In the genomic region with DNA sequence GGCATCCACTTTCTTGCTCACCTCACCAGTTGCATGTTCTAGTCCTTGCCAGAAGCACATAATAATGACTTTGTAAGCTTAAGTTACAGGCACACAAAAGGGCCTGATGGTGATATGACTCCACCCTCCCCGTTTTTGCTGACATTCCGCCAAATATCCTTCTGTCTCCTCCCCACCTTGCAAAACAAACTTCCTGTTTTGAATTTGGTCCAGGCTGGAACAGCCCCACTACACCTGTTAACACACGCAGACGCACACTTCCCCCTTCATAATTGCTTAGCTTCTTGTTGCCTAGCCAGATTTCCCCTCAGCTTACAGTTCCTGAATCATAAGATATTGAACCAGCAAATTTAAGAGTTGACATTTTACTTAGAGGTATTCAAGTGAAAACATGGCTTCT, we compare ENCODE assay signal across 8 cellular contexts. TPM values are rescaled to one million over a fixed set of nuclear protein-coding genes. Genes with fewer than 3 reads are reported as not detected.
A peak's percentile ranks its signal among the peaks of the same experiment; 100 is the strongest.
DNase-seq lines count a peak whose midpoint lies in the region; ATAC-seq, FAIRE-seq and TF ChIP-seq lines count a peak whose summit lies in the region.

A gene with protein sequence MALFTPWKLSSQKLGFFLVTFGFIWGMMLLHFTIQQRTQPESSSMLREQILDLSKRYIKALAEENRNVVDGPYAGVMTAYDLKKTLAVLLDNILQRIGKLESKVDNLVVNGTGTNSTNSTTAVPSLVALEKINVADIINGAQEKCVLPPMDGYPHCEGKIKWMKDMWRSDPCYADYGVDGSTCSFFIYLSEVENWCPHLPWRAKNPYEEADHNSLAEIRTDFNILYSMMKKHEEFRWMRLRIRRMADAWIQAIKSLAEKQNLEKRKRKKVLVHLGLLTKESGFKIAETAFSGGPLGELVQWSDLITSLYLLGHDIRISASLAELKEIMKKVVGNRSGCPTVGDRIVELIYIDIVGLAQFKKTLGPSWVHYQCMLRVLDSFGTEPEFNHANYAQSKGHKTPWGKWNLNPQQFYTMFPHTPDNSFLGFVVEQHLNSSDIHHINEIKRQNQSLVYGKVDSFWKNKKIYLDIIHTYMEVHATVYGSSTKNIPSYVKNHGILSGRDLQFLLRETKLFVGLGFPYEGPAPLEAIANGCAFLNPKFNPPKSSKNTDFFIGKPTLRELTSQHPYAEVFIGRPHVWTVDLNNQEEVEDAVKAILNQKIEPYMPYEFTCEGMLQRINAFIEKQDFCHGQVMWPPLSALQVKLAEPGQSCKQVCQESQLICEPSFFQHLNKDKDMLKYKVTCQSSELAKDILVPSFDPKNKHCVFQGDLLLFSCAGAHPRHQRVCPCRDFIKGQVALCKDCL (plus strand): TSS at position 269 of the 400 bp plus-strand sequence. CDS start 332 bp downstream, outside the sequence.

- peaks cover 30% of the 10 kb centered on the region for H3K36me3 Mint-ChIP-seq in activated CD4-positive, alpha-beta T cell treated with anti-CD3 and anti-CD28 coated beads, Interleukin-2, amount 10 ng/mL, durations not matched to agents 24 days and 14 days (ENCODE audit: low read depth)
- peaks cover 30% of the 10 kb centered on the region for H3K36me3 Mint-ChIP-seq in T-cell

- peaks cover 10% of the 10 kb centered on the region for H3K27me3 Mint-ChIP-seq in activated CD4-positive, alpha-beta T cell treated with anti-CD3 and anti-CD28 coated beads, Interleukin-2, amount 10 ng/mL, durations not matched to agents 24 days and 14 days
- no peaks in the 10 kb centered on the region for H3K27me3 Mint-ChIP-seq in T-cell

- H3K79me2 ChIP-seq in keratinocyte (ENCODE audit: control insufficient read depth, insufficient read depth, low read length): peaks cover 9% of the 10 kb centered on the region

- no peak within 1 kb of the TSS for H3K9ac ChIP-seq in keratinocyte (ENCODE audit: control insufficient read depth, extremely low read depth, insufficient read depth, low read length)

- POLR2A ChIA-PET in T-cell (lab: Charles Lee): interaction anchor here in 1 of 2 donors (0.6 kb wide), 2 partner anchors 132 to 150 kb away, joined by 3 read pairs; no protein-coding TSS in a partner anchor

- intact Hi-C loops in activated CD4-positive, alpha-beta T cell treated with anti-CD3 and anti-CD28 coated beads, Interleukin-2, amount 10 ng/mL, durations not matched to agents 24 days and 14 days (cut with micrococcal nuclease): no loop called here

- peak; percentile 5 for ATAC-seq in HG03457 (IDR thresholded peaks at IDR 0.05; ENCODE audit: unreplicated experiment)
- no peak for ATAC-seq in T-cell (replicated peaks in 1 of 4)

- H3K4me1 ChIP-seq in keratinocyte (ENCODE audit: control insufficient read depth, extremely low read depth, insufficient read depth, low read length): peaks cover 3% of the 10 kb centered on the region

- FAIRE-seq in keratinocyte (lab: Jason Lieb, UNC): no peak

- dilution Hi-C loops in keratinocyte (cut with MboI; ENCODE audit: extremely low pct_ligation_motif_present, low sequenced_read_pairs): no loop called here

- H3K27ac ChIP-seq in keratinocyte (ENCODE audit: control insufficient read depth, insufficient read depth, low read length): no peak within 1 kb of the TSS

- no peak for TF ChIP-seq CTCF in keratinocyte (optimal IDR thresholded peaks at IDR 0.05 in 1 of 3, IDR thresholded peaks at IDR 0.05 in 1 of 3, conservative IDR thresholded peaks at IDR 0.05 in 1 of 3; ENCODE audit: extremely low read depth in 1 of 3, insufficient read depth in 2 of 3, low read length in 3 of 3)

- H3K4me1 Mint-ChIP-seq in activated CD4-positive, alpha-beta T cell treated with anti-CD3 and anti-CD28 coated beads, Interleukin-2, amount 10 ng/mL, durations not matched to agents 24 days and 14 days: peaks cover 74% of the 10 kb centered on the region
- peaks cover 93 to 95% (median 94%) of the 10 kb centered on the region in 3 donors for H3K4me1 Mint-ChIP-seq in T-cell

- peaks cover 6% of the 10 kb centered on the region for H3K9me3 Mint-ChIP-seq in activated CD4-positive, alpha-beta T cell treated with anti-CD3 and anti-CD28 coated beads, Interleukin-2, amount 10 ng/mL, durations not matched to agents 24 days and 14 days
- H3K9me3 Mint-ChIP-seq in T-cell: no peaks in the 10 kb centered on the region

- H3K4me3 Mint-ChIP-seq in activated CD4-positive, alpha-beta T cell treated with anti-CD3 and anti-CD28 coated beads, Interleukin-2, amount 10 ng/mL, durations not matched to agents 24 days and 14 days: no peak within 1 kb of the TSS
- peak within 1 kb of the TSS in 1 of 3 donors; percentile 28 for H3K4me3 Mint-ChIP-seq in T-cell

- H3K9me3 ChIP-seq in keratinocyte (ENCODE audit: control insufficient read depth, low read depth, low read length): no peaks in the 10 kb centered on the region

- H3K9me1 ChIP-seq in keratinocyte (ENCODE audit: control insufficient read depth, extremely low read depth, insufficient read depth, low read length): no peaks in the 10 kb centered on the region

- H4K20me1 ChIP-seq in keratinocyte (ENCODE audit: control insufficient read depth, extremely low read depth, insufficient read depth, low read length): no peaks in the 10 kb centered on the region

- no peak within 1 kb of the TSS for H3K4me3 ChIP-seq in keratinocyte (ENCODE audit: control insufficient read depth in 2 of 3, extremely low read depth in 1 of 3, insufficient read depth in 2 of 3, low read depth in 1 of 3, low read length in 3 of 3)

- peaks cover 8 to 12% of the 10 kb centered on the region in 2 experiments for H3K36me3 ChIP-seq in keratinocyte (ENCODE audit: control insufficient read depth in 2 of 2, extremely low read depth in 1 of 2, insufficient read depth in 2 of 2, low read length in 2 of 2)

- H3K4me2 ChIP-seq in keratinocyte (ENCODE audit: control insufficient read depth, extremely low read depth, insufficient read depth, low read depth, low read length): no peak within 1 kb of the TSS

- no peak within 1 kb of the TSS for H3K27ac Mint-ChIP-seq in activated CD4-positive, alpha-beta T cell treated with anti-CD3 and anti-CD28 coated beads, Interleukin-2, amount 10 ng/mL, durations not matched to agents 24 days and 14 days
- peak within 1 kb of the TSS; percentile 23 to 59 for H3K27ac Mint-ChIP-seq in T-cell

- no peak within 1 kb of the TSS for H2AFZ ChIP-seq in keratinocyte (ENCODE audit: control insufficient read depth, low read length)

- H3K27me3 ChIP-seq in keratinocyte (ENCODE audit: control insufficient read depth, extremely low read depth, insufficient read depth, low read length): no peaks in the 10 kb centered on the region

- CTCF ChIA-PET in T-cell (lab: Charles Lee): interaction anchor here in 1 of 2 donors (1.9 kb wide), 1 partner anchor 8 kb away, joined by 7 read pairs; no protein-coding TSS in a partner anchor

- no peak for DNase-seq in activated CD4-positive, alpha-beta T cell treated with anti-CD3 and anti-CD28 coated beads, Interleukin-2, amount 10 ng/mL, durations not matched to agents 24 days and 14 days
- no peak for DNase-seq in activated CD4-positive, alpha-beta T cell treated with anti-CD3 and anti-CD28 coated beads for 1 hour
- DNase-seq in T-cell (no peak), keratinocyte (ENCODE audit: low read depth, low spot score) (no peak), ureter (ENCODE audit: low spot score) (peak; percentile 72), NCI-H1048 (lab: John Stamatoyannopoulos, UW) (no peak)
- DNase-seq in stimulated activated CD4-positive, alpha-beta T cell treated with anti-CD3 and anti-CD28 coated beads, Interleukin-12 subunit alpha, Interleukin-12 subunit beta, amount 100 ng/mL, for 4 hours: no peak

RNA-seq across cellular contexts. Expression of the gene that starts here (rescaled TPM):
- total RNA-seq in activated CD4-positive, alpha-beta T cell treated with anti-CD3 and anti-CD28 coated beads, Interleukin-2, amount 10 ng/mL, durations not matched to agents 24 days and 14 days: 23.7 and 25.7 TPM in 2 replicates
- 10 to 100 TPM; 61.1 to 94.9 (median 81.8) TPM for total RNA-seq in T-cell
- polyA plus RNA-seq in keratinocyte: 20.9 to 33.8 TPM (median 23.0 TPM) in 3 replicates
- polyA plus RNA-seq in keratinocyte (2011; ENCODE audit: low read depth): 4.7 TPM
- polyA plus RNA-seq in keratinocyte (2011; cell fraction: cytosol; rRNA removed): 13.0 and 15.4 TPM in 2 replicates
- polyA plus RNA-seq in keratinocyte (2011; cell fraction: nucleus; rRNA removed): 49.0 and 50.4 TPM in 2 replicates
- 13.8 and 30.0 TPM in 2 replicates for polyA plus RNA-seq in keratinocyte (2012; ENCODE audit: low replicate concordance)
- 55.7 to 85.2 TPM (median 82.7 TPM) in 3 replicates for polyA minus RNA-seq in keratinocyte
- polyA minus RNA-seq in keratinocyte (2011; cell fraction: cytosol; rRNA and poly(A)+ RNA removed): 35.9 TPM
- 96.5 and 159 TPM in 2 replicates for polyA minus RNA-seq in keratinocyte (2011; cell fraction: nucleus; rRNA and poly(A)+ RNA removed)
- total RNA-seq in ureter: 56.3 TPM
